In the genomic region with DNA sequence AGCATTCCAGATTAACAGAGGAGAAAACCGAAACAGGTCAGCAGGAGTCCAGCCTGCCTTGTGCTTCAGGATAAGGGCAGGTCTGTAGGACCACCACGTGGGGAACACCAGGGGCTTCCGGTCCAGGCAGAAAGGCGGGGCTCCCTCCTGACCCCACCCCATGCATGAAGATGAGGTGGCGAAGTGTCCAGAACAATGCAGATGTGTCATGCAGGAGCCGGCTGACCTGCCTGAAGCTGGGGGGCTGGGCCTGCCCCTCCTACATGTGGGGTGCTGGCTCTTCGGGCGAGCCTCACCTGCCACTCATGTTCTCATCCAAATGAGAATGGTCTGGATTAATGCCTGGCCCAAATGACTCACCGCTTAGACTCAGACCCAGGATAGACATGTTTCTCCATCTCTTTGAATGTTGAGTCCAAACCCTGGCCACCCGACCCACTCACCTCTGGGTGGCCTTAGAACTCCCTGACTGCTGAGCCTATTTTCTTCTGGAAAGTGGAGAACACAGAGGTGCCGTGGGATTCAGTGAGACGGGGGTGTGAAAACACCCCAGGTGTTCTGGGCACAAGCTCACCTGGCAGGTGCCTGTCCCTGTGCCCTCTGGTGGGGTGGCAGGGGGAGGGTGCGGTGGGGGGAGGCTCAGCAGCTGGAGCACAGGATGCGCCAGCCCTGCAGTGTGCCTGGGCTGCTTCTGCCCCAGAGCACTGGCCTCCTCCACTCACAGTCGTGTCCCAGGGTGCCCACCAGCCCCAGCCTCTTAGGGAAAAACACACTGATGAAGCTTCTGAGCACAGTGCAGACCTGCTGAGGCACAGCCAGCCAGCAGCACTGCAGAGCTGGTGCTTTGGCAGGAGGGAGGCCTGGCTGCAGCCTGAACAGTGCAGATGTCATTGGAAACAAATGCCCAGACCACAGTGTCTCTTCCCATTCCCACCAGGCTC, we compare ENCODE assay signal across 20 cellular contexts. TPM values are rescaled to one million over a fixed set of nuclear protein-coding genes. Genes with fewer than 3 reads are reported as not detected.
"Had no signal": no experiment of that assay in that cellular context is flagged by ENCODE, and none has a peak within 500 bp of the region (broad histone marks: within the 10 kb centered on the region; RNA-seq: fewer than 3 reads in every experiment).

No MANE protein-coding gene starts in this region.

- H3K4me1 Mint-ChIP-seq: activated CD4-positive, alpha-beta memory T cell treated with anti-CD3 and anti-CD28 coated beads, Interleukin-2, amount 10 ng/mL, durations not matched to agents 7 days and 5 days; natural killer cell; stimulated activated effector memory CD8-positive, alpha-beta T cell treated with anti-CD3 and anti-CD28 coated beads, Interleukin-12 subunit alpha, Interleukin-12 subunit beta, amount 100 ng/mL, for 72 hours had no signal

- H3K27ac Mint-ChIP-seq: activated CD4-positive, alpha-beta memory T cell treated with anti-CD3 and anti-CD28 coated beads, Interleukin-2, amount 10 ng/mL, durations not matched to agents 7 days and 5 days; activated CD4-positive, alpha-beta T cell treated with anti-CD3 and anti-CD28 coated beads, Interleukin-2, amount 10 ng/mL, durations not matched to agents 24 days and 14 days; dendritic cell treated with granulocyte-macrophage colony-stimulating factor and Interleukin-4, amounts not matched to agents 40 ng/mL and 50 ng/mL, for 4 days; natural killer cell; stimulated activated effector memory CD8-positive, alpha-beta T cell treated with anti-CD3 and anti-CD28 coated beads, Interleukin-12 subunit alpha, Interleukin-12 subunit beta, amount 100 ng/mL, for 72 hours; T-cell; T-helper 2 cell treated with Interferon-gamma antibody and Interleukin-4, amounts not matched to agents 5 μg/mL and 100 μg/mL, for 36 hours had no signal

- H3K4me3 Mint-ChIP-seq: activated CD4-positive, alpha-beta memory T cell treated with anti-CD3 and anti-CD28 coated beads, Interleukin-2, amount 10 ng/mL, durations not matched to agents 7 days and 5 days; activated CD4-positive, alpha-beta T cell treated with anti-CD3 and anti-CD28 coated beads, Interleukin-2, amount 10 ng/mL, durations not matched to agents 24 days and 14 days; dendritic cell treated with granulocyte-macrophage colony-stimulating factor and Interleukin-4, amounts not matched to agents 40 ng/mL and 50 ng/mL, for 4 days; natural killer cell; stimulated activated effector memory CD8-positive, alpha-beta T cell treated with anti-CD3 and anti-CD28 coated beads, Interleukin-12 subunit alpha, Interleukin-12 subunit beta, amount 100 ng/mL, for 72 hours; stimulated activated naive CD8-positive, alpha-beta T cell treated with anti-CD3 and anti-CD28 coated beads, Interleukin-15, amount 100 ng/mL, for 72 hours; T-cell; T-helper 2 cell treated with Interferon-gamma antibody and Interleukin-4, amounts not matched to agents 5 μg/mL and 100 μg/mL, for 36 hours had no signal

- H3K9me3 Mint-ChIP-seq: activated CD4-positive, alpha-beta memory T cell treated with anti-CD3 and anti-CD28 coated beads, Interleukin-2, amount 10 ng/mL, durations not matched to agents 7 days and 5 days; activated CD4-positive, alpha-beta T cell treated with anti-CD3 and anti-CD28 coated beads, Interleukin-2, amount 10 ng/mL, durations not matched to agents 24 days and 14 days; dendritic cell treated with granulocyte-macrophage colony-stimulating factor and Interleukin-4, amounts not matched to agents 40 ng/mL and 50 ng/mL, for 4 days; natural killer cell; stimulated activated effector memory CD8-positive, alpha-beta T cell treated with anti-CD3 and anti-CD28 coated beads, Interleukin-12 subunit alpha, Interleukin-12 subunit beta, amount 100 ng/mL, for 72 hours; T-cell; T-helper 2 cell treated with Interferon-gamma antibody and Interleukin-4, amounts not matched to agents 5 μg/mL and 100 μg/mL, for 36 hours had no signal

- DNase-seq: activated CD4-positive, alpha-beta memory T cell treated with anti-CD3 and anti-CD28 coated beads, Interleukin-2, amount 10 ng/mL, durations not matched to agents 7 days and 5 days; activated CD4-positive, alpha-beta T cell treated with anti-CD3 and anti-CD28 coated beads, Interleukin-2, amount 10 ng/mL, durations not matched to agents 24 days and 14 days; activated naive CD4-positive, alpha-beta T cell treated with Interleukin-2 at 50 U/mL for 16 hours; activated T-cell treated with anti-CD3 and anti-CD28 coated beads, Interleukin-2, amount 50 U/mL, for 48 hours; amygdala; effector CD4-positive, alpha-beta T cell; foreskin keratinocyte; left ventricle myocardium inferior; midbrain; natural killer cell; pancreas; stimulated activated CD4-positive, alpha-beta T cell treated with anti-CD3 and anti-CD28 coated beads, Interleukin-2, amount 100 ng/mL, for 24 hours; stimulated activated naive CD8-positive, alpha-beta T cell treated with anti-CD3 and anti-CD28 coated beads, Interleukin-15, amount 100 ng/mL, for 72 hours; T-cell had no signal

- H3K27me3 Mint-ChIP-seq: activated CD4-positive, alpha-beta memory T cell treated with anti-CD3 and anti-CD28 coated beads, Interleukin-2, amount 10 ng/mL, durations not matched to agents 7 days and 5 days; activated CD4-positive, alpha-beta T cell treated with anti-CD3 and anti-CD28 coated beads, Interleukin-2, amount 10 ng/mL, durations not matched to agents 24 days and 14 days; stimulated activated naive CD8-positive, alpha-beta T cell treated with anti-CD3 and anti-CD28 coated beads, Interleukin-15, amount 100 ng/mL, for 72 hours; T-cell had no signal

- ATAC-seq: activated CD4-positive, CD25-positive, alpha-beta regulatory T cell treated with anti-CD3 and anti-CD28 coated beads, Interleukin-2, amount 50 U/mL, for 24 hours; foreskin keratinocyte; stimulated activated effector memory CD8-positive, alpha-beta T cell treated with anti-CD3 and anti-CD28 coated beads, Interleukin-12 subunit alpha, Interleukin-12 subunit beta, amount 100 ng/mL, for 72 hours; stimulated activated naive CD8-positive, alpha-beta T cell treated with anti-CD3 and anti-CD28 coated beads, Interleukin-15, amount 100 ng/mL, for 72 hours; T-cell had no signal

- H3K36me3 Mint-ChIP-seq: natural killer cell; stimulated activated effector memory CD8-positive, alpha-beta T cell treated with anti-CD3 and anti-CD28 coated beads, Interleukin-12 subunit alpha, Interleukin-12 subunit beta, amount 100 ng/mL, for 72 hours; T-cell had no signal

RNA-seq across cellular contexts. Expression of gene GDF10, which starts 55.2 kb away (rescaled TPM):
- total RNA-seq: activated CD4-positive, alpha-beta memory T cell treated with anti-CD3 and anti-CD28 coated beads, Interleukin-2, amount 10 ng/mL, durations not matched to agents 7 days and 5 days; foreskin keratinocyte; glomerular endothelial cell; kidney epithelial cell; natural killer cell had no signal
